ENCODE assay signal across 1 cellular context in the genomic region with DNA sequence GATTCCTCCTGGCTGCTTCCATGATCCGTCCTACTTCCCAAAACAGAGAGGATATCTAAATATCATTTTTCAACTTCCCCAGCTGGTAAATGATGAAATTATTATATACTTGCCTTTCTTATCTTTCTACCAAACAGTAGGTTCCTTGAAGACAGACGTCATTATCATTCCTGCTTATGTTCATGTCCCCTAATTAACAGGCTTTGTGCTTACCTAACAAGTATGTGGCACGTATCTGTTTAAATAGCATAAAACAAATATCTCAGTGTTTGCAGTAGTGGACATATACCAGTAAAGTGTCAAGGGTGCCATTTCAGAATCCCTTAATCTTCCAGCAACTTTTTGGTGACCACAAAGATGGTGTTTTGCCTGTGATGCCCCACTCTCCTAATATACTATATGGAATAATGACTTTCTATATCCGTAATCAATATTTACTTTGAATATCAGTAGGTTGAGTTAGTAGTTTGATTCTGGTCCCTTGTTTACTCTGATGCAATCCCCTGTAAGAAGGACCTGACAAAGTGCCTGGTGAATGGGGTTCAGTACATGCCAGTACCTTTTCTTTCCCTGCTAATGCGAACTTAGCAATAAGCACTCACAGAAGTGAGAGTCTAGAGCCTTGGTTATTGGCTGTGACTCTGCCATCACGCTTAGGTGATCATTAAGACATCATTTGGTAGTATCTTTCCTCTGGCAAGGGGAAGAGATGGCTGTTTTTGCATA.
TF ChIP-seq lines count a peak whose summit lies in the region.

No MANE protein-coding gene starts in this region.

TF ChIP-seq in GM23338, 12 proteins besides CTCF, POLR2A, EP300 and RAD21:
- TF ChIP-seq JUNB (IDR thresholded peaks at IDR 0.05; ENCODE audit: unreplicated experiment) = no peak
- TF ChIP-seq, protein P1, sequence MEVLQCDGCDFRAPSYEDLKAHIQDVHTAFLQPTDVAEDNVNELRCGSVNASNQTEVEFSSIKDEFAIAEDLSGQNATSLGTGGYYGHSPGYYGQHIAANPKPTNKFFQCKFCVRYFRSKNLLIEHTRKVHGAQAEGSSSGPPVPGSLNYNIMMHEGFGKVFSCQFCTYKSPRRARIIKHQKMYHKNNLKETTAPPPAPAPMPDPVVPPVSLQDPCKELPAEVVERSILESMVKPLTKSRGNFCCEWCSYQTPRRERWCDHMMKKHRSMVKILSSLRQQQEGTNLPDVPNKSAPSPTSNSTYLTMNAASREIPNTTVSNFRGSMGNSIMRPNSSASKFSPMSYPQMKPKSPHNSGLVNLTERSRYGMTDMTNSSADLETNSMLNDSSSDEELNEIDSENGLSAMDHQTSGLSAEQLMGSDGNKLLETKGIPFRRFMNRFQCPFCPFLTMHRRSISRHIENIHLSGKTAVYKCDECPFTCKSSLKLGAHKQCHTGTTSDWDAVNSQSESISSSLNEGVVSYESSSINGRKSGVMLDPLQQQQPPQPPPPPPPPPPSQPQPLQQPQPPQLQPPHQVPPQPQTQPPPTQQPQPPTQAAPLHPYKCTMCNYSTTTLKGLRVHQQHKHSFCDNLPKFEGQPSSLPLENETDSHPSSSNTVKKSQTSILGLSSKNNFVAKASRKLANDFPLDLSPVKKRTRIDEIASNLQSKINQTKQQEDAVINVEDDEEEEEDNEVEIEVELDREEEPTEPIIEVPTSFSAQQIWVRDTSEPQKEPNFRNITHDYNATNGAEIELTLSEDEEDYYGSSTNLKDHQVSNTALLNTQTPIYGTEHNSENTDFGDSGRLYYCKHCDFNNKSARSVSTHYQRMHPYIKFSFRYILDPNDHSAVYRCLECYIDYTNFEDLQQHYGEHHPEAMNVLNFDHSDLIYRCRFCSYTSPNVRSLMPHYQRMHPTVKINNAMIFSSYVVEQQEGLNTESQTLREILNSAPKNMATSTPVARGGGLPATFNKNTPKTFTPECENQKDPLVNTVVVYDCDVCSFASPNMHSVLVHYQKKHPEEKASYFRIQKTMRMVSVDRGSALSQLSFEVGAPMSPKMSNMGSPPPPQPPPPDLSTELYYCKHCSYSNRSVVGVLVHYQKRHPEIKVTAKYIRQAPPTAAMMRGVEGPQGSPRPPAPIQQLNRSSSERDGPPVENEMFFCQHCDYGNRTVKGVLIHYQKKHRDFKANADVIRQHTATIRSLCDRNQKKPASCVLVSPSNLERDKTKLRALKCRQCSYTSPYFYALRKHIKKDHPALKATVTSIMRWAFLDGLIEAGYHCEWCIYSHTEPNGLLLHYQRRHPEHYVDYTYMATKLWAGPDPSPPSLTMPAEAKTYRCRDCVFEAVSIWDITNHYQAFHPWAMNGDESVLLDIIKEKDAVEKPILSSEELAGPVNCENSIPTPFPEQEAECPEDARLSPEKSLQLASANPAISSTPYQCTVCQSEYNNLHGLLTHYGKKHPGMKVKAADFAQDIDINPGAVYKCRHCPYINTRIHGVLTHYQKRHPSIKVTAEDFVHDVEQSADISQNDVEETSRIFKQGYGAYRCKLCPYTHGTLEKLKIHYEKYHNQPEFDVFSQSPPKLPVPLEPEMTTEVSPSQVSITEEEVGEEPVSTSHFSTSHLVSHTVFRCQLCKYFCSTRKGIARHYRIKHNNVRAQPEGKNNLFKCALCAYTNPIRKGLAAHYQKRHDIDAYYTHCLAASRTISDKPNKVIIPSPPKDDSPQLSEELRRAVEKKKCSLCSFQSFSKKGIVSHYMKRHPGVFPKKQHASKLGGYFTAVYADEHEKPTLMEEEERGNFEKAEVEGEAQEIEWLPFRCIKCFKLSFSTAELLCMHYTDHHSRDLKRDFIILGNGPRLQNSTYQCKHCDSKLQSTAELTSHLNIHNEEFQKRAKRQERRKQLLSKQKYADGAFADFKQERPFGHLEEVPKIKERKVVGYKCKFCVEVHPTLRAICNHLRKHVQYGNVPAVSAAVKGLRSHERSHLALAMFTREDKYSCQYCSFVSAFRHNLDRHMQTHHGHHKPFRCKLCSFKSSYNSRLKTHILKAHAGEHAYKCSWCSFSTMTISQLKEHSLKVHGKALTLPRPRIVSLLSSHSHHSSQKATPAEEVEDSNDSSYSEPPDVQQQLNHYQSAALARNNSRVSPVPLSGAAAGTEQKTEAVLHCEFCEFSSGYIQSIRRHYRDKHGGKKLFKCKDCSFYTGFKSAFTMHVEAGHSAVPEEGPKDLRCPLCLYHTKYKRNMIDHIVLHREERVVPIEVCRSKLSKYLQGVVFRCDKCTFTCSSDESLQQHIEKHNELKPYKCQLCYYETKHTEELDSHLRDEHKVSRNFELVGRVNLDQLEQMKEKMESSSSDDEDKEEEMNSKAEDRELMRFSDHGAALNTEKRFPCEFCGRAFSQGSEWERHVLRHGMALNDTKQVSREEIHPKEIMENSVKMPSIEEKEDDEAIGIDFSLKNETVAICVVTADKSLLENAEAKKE (CRISPR knock-in tag; IDR thresholded peaks at IDR 0.05) = no peak
- no peak for TF ChIP-seq STAT1 (IDR thresholded peaks at IDR 0.05; ENCODE audit: unreplicated experiment)
